18 cellular contexts compared by ENCODE assay signal in genomic region chr7:79692015-79692414, GRCh38.
DNase-seq lines count a peak whose midpoint lies in the region; ATAC-seq, FAIRE-seq and TF ChIP-seq lines count a peak whose summit lies in the region.
"Had no signal": no experiment of that assay in that cellular context is flagged by ENCODE, and none has a peak within 500 bp of the region (broad histone marks: within the 10 kb centered on the region; RNA-seq: fewer than 3 reads in every experiment).

No MANE protein-coding gene starts in this region.

- no peak overlapping the region for H3K27ac ChIP-seq in substantia nigra (ENCODE audit: low read depth, low read length, poor library complexity, severe bottlenecking)
- H3K27ac ChIP-seq: BLaER1 treated with 17β-estradiol and CSF1 and Interleukin-3, amounts not matched to agents 10 nM and 100 nM; heart right ventricle; pancreas; uterus had no signal

- POLR2A ChIA-PET in AG04449 (lab: Yijun Ruan, JAX), result no interaction called here

- DNase-seq in AG04449 (ENCODE audit: low read depth, low spot score) (peak; percentile 84), astrocyte of the hippocampus (ENCODE audit: low read depth, low spot score) (peak; percentile 67), iris pigment epithelial cell (ENCODE audit: low read depth) (peak; percentile 96), GM10266 (ENCODE audit: extremely low spot score) (no peak), GM19239 (ENCODE audit: insufficient read length, low spot score) (no peak), substantia nigra (lab: John Stamatoyannopoulos, UW) (no peak)
- DNase-seq: activated CD4-positive, alpha-beta T cell treated with anti-CD3 and anti-CD28 coated beads, Interleukin-2, amount 50 U/mL, for 48 hours; activated naive CD4-positive, alpha-beta T cell treated with anti-CD3 and anti-CD28 coated beads, Interleukin-2, amount 10 ng/mL, durations not matched to agents 7 days and 5 days; GF-D8; heart right ventricle; NCI-H446; OCI-M1; pancreas; stimulated activated CD4-positive, alpha-beta T cell treated with anti-CD3 and anti-CD28 coated beads, Interleukin-15, amount 100 ng/mL, for 24 hours; uterus had no signal

- ATAC-seq in HG02610 (IDR thresholded peaks at IDR 0.05; ENCODE audit: unreplicated experiment) (peak; percentile 78), HG03571 (IDR thresholded peaks at IDR 0.05; ENCODE audit: unreplicated experiment) (no peak)
- ATAC-seq: heart right ventricle, pancreas had no signal

- CTCF ChIA-PET in AG04449 (lab: Yijun Ruan, JAX), result no interaction called here

- TF ChIP-seq CTCF in AG04449 (IDR thresholded peaks at IDR 0.05; ENCODE audit: insufficient read depth, low read length, missing control alignments) (no peak), GM10266 (IDR thresholded peaks at IDR 0.05; ENCODE audit: control insufficient read depth, insufficient read depth, low read depth, missing control alignments) (no peak)

- FAIRE-seq in GM19239 (lab: Jason Lieb, UNC), result no peak
- FAIRE-seq: pancreas had no signal

- no peak overlapping the region for H3K4me3 ChIP-seq in AG04449 (ENCODE audit: low read depth, low read length)
- H3K4me3 ChIP-seq: BLaER1 treated with 17β-estradiol and CSF1 and Interleukin-3, amounts not matched to agents 10 nM and 100 nM; heart right ventricle; pancreas; uterus had no signal

Comparison
In these comparisons a context has a peak if more than half of its experiments do, and no peak if none do; other contexts are left out.
1. DNase-seq: peak in AG04449 (single experiment), astrocyte of the hippocampus (single experiment) and iris pigment epithelial cell (single experiment); none in GM10266 (single experiment), GM19239 (single experiment) and substantia nigra (0 of 49).